22 cellular contexts compared by ENCODE assay signal in genomic region chr12:78719721-78720120, GRCh38.
DNase-seq lines count a peak whose midpoint lies in the region; TF ChIP-seq lines count a peak whose summit lies in the region.
"Had no signal": no experiment of that assay in that cellular context is flagged by ENCODE, and none has a peak within 500 bp of the region (broad histone marks: within the 10 kb centered on the region; RNA-seq: fewer than 3 reads in every experiment).

No MANE protein-coding gene starts in this region.

- POLR2A ChIA-PET in OCI-LY7 (lab: Charles Lee): interaction anchor here (0.6 kb wide), 1 partner anchor 619 kb away, joined by 3 read pairs; no protein-coding TSS in a partner anchor

- no peak overlapping the region for H3K4me3 ChIP-seq in neuron (ENCODE audit: low read length)
- H3K4me3 ChIP-seq in OCI-LY7 (ENCODE audit: low read depth, low read length, poor library complexity, severe bottlenecking): no peak overlapping the region
- H3K4me3 ChIP-seq: BLaER1 treated with 17β-estradiol and CSF1 and Interleukin-3, amounts not matched to agents 10 nM and 100 nM; GM12878; HAP-1 had no signal

- H2AFZ ChIP-seq in neuron (ENCODE audit: low read depth, low read length): peak overlapping the region; percentile 10
- no peak overlapping the region for H2AFZ ChIP-seq in OCI-LY7 (ENCODE audit: low read length)

- no peak overlapping the region for H3K4me2 ChIP-seq in OCI-LY7 (ENCODE audit: low read length)
- H3K4me2 ChIP-seq: BLaER1 treated with 17β-estradiol and CSF1 and Interleukin-3, amounts not matched to agents 10 nM and 100 nM had no signal

- no peaks in the 10 kb centered on the region for H3K79me2 ChIP-seq in OCI-LY7 (ENCODE audit: insufficient read depth, low read depth, low read length)

- no peak for TF ChIP-seq CTCF in OCI-LY7 (conservative IDR thresholded peaks at IDR 0.05; ENCODE audit: low read length)

- H3K9me2 ChIP-seq in OCI-LY7 (ENCODE audit: insufficient read depth, low read length): no peaks in the 10 kb centered on the region

- H4K20me1 ChIP-seq in OCI-LY7 (ENCODE audit: insufficient read depth, low read length): no peaks in the 10 kb centered on the region
- H4K20me1 ChIP-seq: BLaER1 treated with 17β-estradiol and CSF1 and Interleukin-3, amounts not matched to agents 10 nM and 100 nM had no signal

- no TSS peak for BruUV-seq in OCI-LY7 (replicated peaks; lab: Mats Ljungman, UMichigan)

- no peaks in the 10 kb centered on the region for H3K27me3 ChIP-seq in neuron (ENCODE audit: insufficient read depth, low read length)
- H3K27me3 ChIP-seq: BE2C; BLaER1 treated with 17β-estradiol and CSF1 and Interleukin-3, amounts not matched to agents 10 nM and 100 nM had no signal

- H3K9me3 ChIP-seq in neuron (ENCODE audit: low read length) (no peaks in the 10 kb centered on the region), OCI-LY7 (ENCODE audit: low read length) (no peaks in the 10 kb centered on the region)
- H3K9me3 ChIP-seq: BLaER1 treated with 17β-estradiol and CSF1 and Interleukin-3, amounts not matched to agents 10 nM and 100 nM; HAP-1 had no signal

- H3K4me1 ChIP-seq in neuron (ENCODE audit: insufficient read depth, low read length): no peaks in the 10 kb centered on the region
- H3K4me1 ChIP-seq in OCI-LY7 (ENCODE audit: insufficient read depth, low read length, poor library complexity, severe bottlenecking): no peaks in the 10 kb centered on the region

- CTCF ChIA-PET in OCI-LY7 (lab: Charles Lee; ENCODE audit: unreplicated experiment): no interaction called here

- intact Hi-C loops in OCI-LY7 (cut with micrococcal nuclease; ENCODE audit: unreplicated experiment): no loop called here

- H3K36me3 ChIP-seq in neuron (ENCODE audit: insufficient read depth, low read length) (no peaks in the 10 kb centered on the region), OCI-LY7 (ENCODE audit: insufficient read depth, low read length) (no peaks in the 10 kb centered on the region)
- H3K36me3 ChIP-seq: BE2C; BLaER1 treated with 17β-estradiol and CSF1 and Interleukin-3, amounts not matched to agents 10 nM and 100 nM; HAP-1 had no signal

- no peak overlapping the region for H3K27ac ChIP-seq in OCI-LY7 (ENCODE audit: low read depth, low read length, poor library complexity, severe bottlenecking)
- H3K27ac ChIP-seq: 22Rv1; BLaER1 treated with 17β-estradiol and CSF1 and Interleukin-3, amounts not matched to agents 10 nM and 100 nM had no signal

- peak; percentile 37 for DNase-seq in M059J (ENCODE audit: low read depth)
- DNase-seq in OCI-M1 (lab: John Stamatoyannopoulos, UW): peak; percentile 76
- peak; percentile 31 for DNase-seq in astrocyte of the hippocampus (ENCODE audit: low read depth, low spot score)
- DNase-seq in foreskin melanocyte: no peak
- DNase-seq in OCI-LY7 (ENCODE audit: low spot score): no peak
- DNase-seq in AG08395 (ENCODE audit: low spot score): no peak
- no peak for DNase-seq in SHP77 (lab: John Stamatoyannopoulos, UW)
- DNase-seq: AML-193; BE2C; CD4-positive, alpha-beta T cell; CD8-positive, alpha-beta memory T cell; DMS 273 treated with DMSO at 0.1 percent for 48 hours; DMS79; EL; GDM1; GOT3; HFFc6 had no signal

Comparison
In these comparisons a context has a peak if more than half of its experiments do, and no peak if none do; other contexts are left out.
1. DNase-seq: peak in M059J (single experiment), OCI-M1 (single experiment) and astrocyte of the hippocampus (single experiment); none in foreskin melanocyte (single experiment), OCI-LY7 (single experiment), AG08395 (single experiment) and SHP77 (0 of 2).